In genomic region chr6:17454316-17455005, GRCh38 we compare ENCODE assay signal across 16 cellular contexts.
DNase-seq lines count a peak whose midpoint lies in the region; ATAC-seq and TF ChIP-seq lines count a peak whose summit lies in the region.
"Had no signal": no experiment of that assay in that cellular context is flagged by ENCODE, and none has a peak within 500 bp of the region (broad histone marks: within the 10 kb centered on the region; RNA-seq: fewer than 3 reads in every experiment).

No MANE protein-coding gene starts in this region.

- no CpG with 5 or more reads among the region's 7 CpGs for WGBS in trophoblast cell (ENCODE audit: extremely low coverage, insufficient coverage, insufficient read length)

- H2AK5ac ChIP-seq in trophoblast cell (ENCODE audit: low read length), result no peak overlapping the region

- H3K79me1 ChIP-seq in trophoblast cell (ENCODE audit: low read length), result no peaks in the 10 kb centered on the region

- POLR2A ChIA-PET in AG04450 (lab: Yijun Ruan, JAX), result interaction anchor here (0.6 to 1.1 kb wide), 4 partner anchors 12 to 59 kb away, joined by 3 to 11 read pairs (median 6); no protein-coding TSS in a partner anchor

- no peak overlapping the region for H4K12ac ChIP-seq in trophoblast cell (ENCODE audit: low read depth, low read length)

- CTCF ChIA-PET in AG04450 (lab: Charles Lee), result interaction anchor here (1.1 kb wide), 2 partner anchors 16 to 51 kb away, joined by 3 to 4 read pairs; no protein-coding TSS in a partner anchor

- H3K27ac ChIP-seq in AG04450 (ENCODE audit: low read depth, low read length), result peak overlapping the region; percentile 73
- no peak overlapping the region for H3K27ac ChIP-seq in fibroblast of lung (ENCODE audit: insufficient read depth, low read length)
- peak overlapping the region; percentile 71 for H3K27ac ChIP-seq in trophoblast cell (ENCODE audit: low read depth, low read length)

- in situ Hi-C loops in HAP-1 (cut with MboI; ENCODE audit: low sequenced_read_pairs), result no loop called here

- H2BK5ac ChIP-seq in trophoblast cell (ENCODE audit: low read depth, low read length, poor library complexity), result peak overlapping the region; percentile 54

- H3K27me3 ChIP-seq in AG04450 (ENCODE audit: control insufficient read depth, insufficient read depth, low read length) (no peaks in the 10 kb centered on the region), HAP-1 (ENCODE audit: low read depth) (no peaks in the 10 kb centered on the region), fibroblast of lung (ENCODE audit: control insufficient read depth, insufficient read depth, low read length) (no peaks in the 10 kb centered on the region), trophoblast cell (ENCODE audit: insufficient read depth, low read length) (no peaks in the 10 kb centered on the region)
- H3K27me3 ChIP-seq: MG63 had no signal

- no peak overlapping the region for H4K91ac ChIP-seq in trophoblast cell (ENCODE audit: low read depth, low read length)

- H3K4me2 ChIP-seq in fibroblast of lung (ENCODE audit: extremely low read depth, insufficient read depth, low read length) (no peak overlapping the region), trophoblast cell (ENCODE audit: low read length) (peak overlapping the region; percentile 18)

- DNase-seq in AG04450 (ENCODE audit: low read depth, low spot score) (peak; percentile 57), HAP-1 (ENCODE audit: low spot score in 2 of 2) (peak; percentile 26 to 36), fibroblast of lung (ENCODE audit: low read depth in 2 of 2) (peak; percentile 64 to 81), trophoblast cell (peak in 1 of 2 donors; percentile 84), Kasumi-1 (lab: John Stamatoyannopoulos, UW) (no peak)
- DNase-seq in activated naive CD4-positive, alpha-beta T cell (lab: John Stamatoyannopoulos, UW), result no peak
- DNase-seq: activated CD4-positive, CD25-positive, alpha-beta regulatory T cell treated with anti-CD3 and anti-CD28 coated beads, Interleukin-2, amount 50 U/mL, for 72 hours; activated naive CD4-positive, alpha-beta T cell treated with anti-CD3 and anti-CD28 coated beads, Interleukin-2, amount 10 ng/mL, durations not matched to agents 7 days and 5 days; central memory CD4-positive, alpha-beta T cell; DMS53; MG63; NCI-H2029; NCI-H82 had no signal

- H2BK120ac ChIP-seq in trophoblast cell (ENCODE audit: insufficient read depth, low read length, poor library complexity), result no peak overlapping the region

- H3K79me2 ChIP-seq in fibroblast of lung (ENCODE audit: control insufficient read depth, insufficient read depth, low read length) (no peaks in the 10 kb centered on the region), trophoblast cell (ENCODE audit: control insufficient read depth, insufficient read depth, low read length, poor library complexity) (no peaks in the 10 kb centered on the region)

- no peak overlapping the region for H3K18ac ChIP-seq in trophoblast cell (ENCODE audit: low read length)

- no peak overlapping the region for H3K4me3 ChIP-seq in AG04450 (ENCODE audit: low read depth, low read length)
- no peak overlapping the region for H3K4me3 ChIP-seq in HAP-1
- no peak overlapping the region for H3K4me3 ChIP-seq in fibroblast of lung (replicated peaks in 1 of 4; ENCODE audit: control extremely low read depth in 1 of 4, insufficient read depth in 1 of 4, low read depth in 3 of 4, low read length in 4 of 4)
- H3K4me3 ChIP-seq in trophoblast cell (ENCODE audit: low read depth, low read length), result no peak overlapping the region
- H3K4me3 ChIP-seq: MG63 had no signal

- H3K23ac ChIP-seq in trophoblast cell (ENCODE audit: low read length), result no peak overlapping the region

- H3K9me3 ChIP-seq in AG04450 (ENCODE audit: control insufficient read depth, insufficient read depth, low read length) (no peaks in the 10 kb centered on the region), HAP-1 (no peaks in the 10 kb centered on the region), fibroblast of lung (ENCODE audit: control insufficient read depth, insufficient read depth, low read depth, low read length) (no peaks in the 10 kb centered on the region), trophoblast cell (ENCODE audit: insufficient read depth, low read depth, low read length) (no peaks in the 10 kb centered on the region)
- H3K9me3 ChIP-seq: MG63 had no signal

- H3K4me1 ChIP-seq in HAP-1 (peaks cover 14% of the 10 kb centered on the region; the same call in 1 of the 2 replicates), fibroblast of lung (ENCODE audit: control insufficient read depth, extremely low read depth, insufficient read depth, low read length) (no peaks in the 10 kb centered on the region), trophoblast cell (ENCODE audit: control insufficient read depth in 1 of 2, insufficient read depth in 2 of 2, low read length in 2 of 2) (peaks cover 5 to 10% of the 10 kb centered on the region in 2 experiments)

- H3K14ac ChIP-seq in trophoblast cell (ENCODE audit: low read length), result no peak overlapping the region

- H2AFZ ChIP-seq in fibroblast of lung (ENCODE audit: low read length), result no peak overlapping the region
- H2AFZ ChIP-seq in trophoblast cell (ENCODE audit: insufficient read depth, low read length, poor library complexity), result no peak overlapping the region

- H2BK12ac ChIP-seq in trophoblast cell (ENCODE audit: low read length), result no peak overlapping the region

- H3K36me3 ChIP-seq in HAP-1 (replicated peaks), result no peaks in the 10 kb centered on the region; the same call in 1 of the 2 replicates
- no peaks in the 10 kb centered on the region for H3K36me3 ChIP-seq in fibroblast of lung (ENCODE audit: control insufficient read depth, insufficient read depth, low read length)
- H3K36me3 ChIP-seq in trophoblast cell (ENCODE audit: control insufficient read depth in 1 of 2, insufficient read depth in 2 of 2, low read length in 2 of 2), result no peaks in the 10 kb centered on the region
- H3K36me3 ChIP-seq: MG63 had no signal

- no peak overlapping the region for H3K4ac ChIP-seq in trophoblast cell (ENCODE audit: low read depth, low read length)

- no peak overlapping the region for H3K9ac ChIP-seq in fibroblast of lung (ENCODE audit: insufficient read depth, low read length)
- no peak overlapping the region for H3K9ac ChIP-seq in trophoblast cell (ENCODE audit: low read length)

- TF ChIP-seq CTCF in AG04450 (IDR thresholded peaks at IDR 0.05; ENCODE audit: low read depth, low read length) (no peak), fibroblast of lung (conservative IDR thresholded peaks at IDR 0.05 in 1 of 2, IDR thresholded peaks at IDR 0.05 in 1 of 2; ENCODE audit: low read depth in 1 of 2, low read length in 2 of 2) (no peak)

- H4K8ac ChIP-seq in trophoblast cell (ENCODE audit: low read depth, low read length), result no peak overlapping the region

- no peaks in the 10 kb centered on the region for H4K20me1 ChIP-seq in fibroblast of lung (ENCODE audit: control insufficient read depth, extremely low read depth, insufficient read depth, low read length)

- no peak for ATAC-seq in GM18873 (IDR thresholded peaks at IDR 0.05; ENCODE audit: low FRiP score, unreplicated experiment)
- no peak for ATAC-seq in GM19035 (IDR thresholded peaks at IDR 0.05; ENCODE audit: unreplicated experiment)
- ATAC-seq: stimulated activated effector memory CD8-positive, alpha-beta T cell treated with anti-CD3 and anti-CD28 coated beads, Interleukin-12 subunit alpha, Interleukin-12 subunit beta, amount 100 ng/mL, for 72 hours had no signal

Comparison
In these comparisons a context has a peak if more than half of its experiments do, and no peak if none do; other contexts are left out.
1. DNase-seq: peak in AG04450 (single experiment), HAP-1 (2 of 2) and fibroblast of lung (2 of 2); none in activated naive CD4-positive, alpha-beta T cell (0 of 4) and Kasumi-1 (0 of 2).